In genomic region chr19:15324791-15325519, GRCh38 we compare ENCODE assay signal across 10 cellular contexts. TPM values are rescaled to one million over a fixed set of nuclear protein-coding genes. Genes with fewer than 3 reads are reported as not detected.
DNase-seq lines count a peak whose midpoint lies in the region; ATAC-seq, FAIRE-seq and TF ChIP-seq lines count a peak whose summit lies in the region.
"Had no signal": no experiment of that assay in that cellular context is flagged by ENCODE, and none has a peak within 500 bp of the region (broad histone marks: within the 10 kb centered on the region; RNA-seq: fewer than 3 reads in every experiment).

No MANE protein-coding gene starts in this region.

- TF ChIP-seq CTCF in astrocyte (IDR thresholded peaks at IDR 0.05; ENCODE audit: insufficient read depth, low read depth, low read length) (no peak), right lobe of liver (IDR thresholded peaks at IDR 0.05) (no peak)

- no peak for DNase-seq in activated CD4-positive, alpha-beta T cell treated with anti-CD3 and anti-CD28 coated beads for 36 hours
- DNase-seq in activated CD4-positive, alpha-beta T cell treated with anti-CD3 and anti-CD28 coated beads for 1 hour = no peak
- DNase-seq in astrocyte (ENCODE audit: low read depth) (no peak), right lobe of liver (peak in 2 of 3 donors; percentile 61 to 63), GM12892 (ENCODE audit: insufficient read length) (no peak), AG20443 (ENCODE audit: low spot score) (no peak), NCI-H146 treated with DMSO at 0.1 percent for 48 hours (lab: John Stamatoyannopoulos, UW; ENCODE audit: unreplicated experiment) (no peak)
- DNase-seq: amniotic stem cell had no signal

- H3K4me3 ChIP-seq in astrocyte (ENCODE audit: insufficient read depth, low read depth, low read length) (no peak overlapping the region), right lobe of liver (no peak overlapping the region)

- H3K27me3 Mint-ChIP-seq in activated CD4-positive, alpha-beta T cell treated with anti-CD3 and anti-CD28 coated beads for 36 hours = no peaks in the 10 kb centered on the region
- H3K27me3 Mint-ChIP-seq in astrocyte (ENCODE audit: low read depth, unreplicated experiment) = no peaks in the 10 kb centered on the region

- peak overlapping the region; percentile 32 for H3K9ac ChIP-seq in astrocyte (ENCODE audit: low read length)

- intact Hi-C loops in activated CD4-positive, alpha-beta T cell treated with anti-CD3 and anti-CD28 coated beads for 36 hours (cut with DNase I, micrococcal nuclease) = no loop called here
- intact Hi-C loops in right lobe of liver (cut with DNase I) = loop anchor here in 1 of 2 donors (10.0 kb wide), 1 partner anchor 60 kb away; no protein-coding TSS in a partner anchor

- H3K36me3 ChIP-seq in astrocyte (ENCODE audit: insufficient read depth, low read length) (no peaks in the 10 kb centered on the region), right lobe of liver (no peaks in the 10 kb centered on the region)
- H3K36me3 ChIP-seq: Peyer's patch had no signal

- FAIRE-seq in astrocyte (lab: Jason Lieb, UNC) = no peak
- no peak for FAIRE-seq in GM12892 (lab: Jason Lieb, UNC)

- H3K4me1 ChIP-seq in astrocyte (ENCODE audit: insufficient read depth, low read length) (peaks cover 38% of the 10 kb centered on the region), right lobe of liver (peaks cover 2 to 87% (median 45%) of the 10 kb centered on the region in 4 donors)

- peaks cover 98% of the 10 kb centered on the region for H3K79me2 ChIP-seq in astrocyte (ENCODE audit: insufficient read depth, low read length)

- peaks cover 95% of the 10 kb centered on the region for H4K20me1 ChIP-seq in astrocyte (ENCODE audit: insufficient read depth, low read length)

- peaks cover 86% of the 10 kb centered on the region for H3K4me1 Mint-ChIP-seq in activated CD4-positive, alpha-beta T cell treated with anti-CD3 and anti-CD28 coated beads for 36 hours
- peaks cover 75% of the 10 kb centered on the region for H3K4me1 Mint-ChIP-seq in astrocyte (ENCODE audit: low read depth, unreplicated experiment)

- H3K36me3 Mint-ChIP-seq in activated CD4-positive, alpha-beta T cell treated with anti-CD3 and anti-CD28 coated beads for 36 hours (ENCODE audit: low read depth) = peaks cover 30% of the 10 kb centered on the region
- no peaks in the 10 kb centered on the region for H3K36me3 Mint-ChIP-seq in astrocyte (ENCODE audit: low read depth, unreplicated experiment)

- H3K27ac Mint-ChIP-seq in activated CD4-positive, alpha-beta T cell treated with anti-CD3 and anti-CD28 coated beads for 36 hours = peak overlapping the region; percentile 27
- peak overlapping the region; percentile 15 for H3K27ac Mint-ChIP-seq in astrocyte (ENCODE audit: unreplicated experiment)

- no peak overlapping the region for H2AFZ ChIP-seq in astrocyte (ENCODE audit: low read depth, low read length)

- WGBS in right lobe of liver (ENCODE audit: insufficient coverage, low coverage, low lambda C conversion rate, missing lambda C conversion rate) = 19% methylated on average over 6 of the region's 6 CpGs

- no peak overlapping the region for H3K4me3 Mint-ChIP-seq in activated CD4-positive, alpha-beta T cell treated with anti-CD3 and anti-CD28 coated beads for 36 hours
- peak overlapping the region; percentile 61 for H3K4me3 Mint-ChIP-seq in astrocyte (ENCODE audit: unreplicated experiment)

- CTCF ChIA-PET in activated CD4-positive, alpha-beta T cell treated with anti-CD3 and anti-CD28 coated beads for 36 hours (lab: Charles Lee) = interaction anchor here (0.6 to 1.6 kb wide), 7 partner anchors 8 to 144 kb away, joined by 3 to 5 read pairs (median 3); partner anchors contain the start of gene BRD4

- H3K9me3 ChIP-seq in astrocyte (ENCODE audit: insufficient read depth, low read depth, low read length) (no peaks in the 10 kb centered on the region), right lobe of liver (no peaks in the 10 kb centered on the region)
- H3K9me3 ChIP-seq: Peyer's patch had no signal

- peak overlapping the region; percentile 9 for H3K4me2 ChIP-seq in astrocyte (ENCODE audit: low read length)

- H3K27me3 ChIP-seq in astrocyte (ENCODE audit: insufficient read depth, low read length) = no peaks in the 10 kb centered on the region
- H3K27me3 ChIP-seq in right lobe of liver = no peaks in the 10 kb centered on the region
- H3K27me3 ChIP-seq: Peyer's patch had no signal

- POLR2A ChIA-PET in activated CD4-positive, alpha-beta T cell treated with anti-CD3 and anti-CD28 coated beads for 36 hours (lab: Charles Lee) = interaction anchor here (0.6 to 1.0 kb wide), 4 partner anchors 8 to 27 kb away, joined by 3 to 4 read pairs (median 4); no protein-coding TSS in a partner anchor

- H3K27ac ChIP-seq in astrocyte (ENCODE audit: low read depth, low read length) (no peak overlapping the region), right lobe of liver (peak overlapping the region; percentile 48 to 78 (median 59)), temporal lobe (ENCODE audit: low read depth, low read length) (peak overlapping the region; percentile 12)

- H3K9me3 Mint-ChIP-seq in activated CD4-positive, alpha-beta T cell treated with anti-CD3 and anti-CD28 coated beads for 36 hours (ENCODE audit: low read depth) = peaks cover 3% of the 10 kb centered on the region
- no peaks in the 10 kb centered on the region for H3K9me3 Mint-ChIP-seq in astrocyte (ENCODE audit: unreplicated experiment)

- TF ChIP-seq POLR2A in right lobe of liver (IDR thresholded peaks at IDR 0.05) (no peak), GM12892 (IDR thresholded peaks at IDR 0.05; ENCODE audit: low read depth, low read length) (no peak)

- ATAC-seq in activated CD4-positive, alpha-beta T cell treated with anti-CD3 and anti-CD28 coated beads for 36 hours = peak; percentile 42
- peak; percentile 53 to 74 (median 64) for ATAC-seq in right lobe of liver

RNA-seq across cellular contexts. Expression of gene BRD4, which starts 7.4 kb away (rescaled TPM):
- 100 to 1,000 TPM; 106 to 126 TPM for total RNA-seq in activated CD4-positive, alpha-beta T cell treated with anti-CD3 and anti-CD28 coated beads for 36 hours
- total RNA-seq in astrocyte = 116 and 128 TPM in 2 replicates
- 10 to 100 TPM; 20.0 to 52.6 (median 40.6) TPM for total RNA-seq in right lobe of liver
- total RNA-seq in temporal lobe = 11.8 TPM
- polyA plus RNA-seq in GM12892 (2012; ENCODE audit: missing spikeins) = 20.4 TPM

RNA-seq across cellular contexts. Expression of gene AKAP8, which starts 54.6 kb away (rescaled TPM):
- 10 to 100 TPM; 47.9 to 54.3 TPM for total RNA-seq in activated CD4-positive, alpha-beta T cell treated with anti-CD3 and anti-CD28 coated beads for 36 hours
- total RNA-seq in astrocyte (35.6 and 40.1 TPM in 2 replicates), right lobe of liver (10 to 100 TPM in 5 of 6 experiments, 1 to 10 TPM in 1; 10.0 to 20.2 (median 13.3) TPM), temporal lobe (10.8 TPM)
- 12.6 TPM for polyA plus RNA-seq in GM12892 (2012; ENCODE audit: missing spikeins)

Comparison
In these comparisons a context has a peak if more than half of its experiments do, and no peak if none do; other contexts are left out.
1. DNase-seq: peak in right lobe of liver (2 of 3); none in activated CD4-positive, alpha-beta T cell treated with anti-CD3 and anti-CD28 coated beads for 36 hours (single experiment), activated CD4-positive, alpha-beta T cell treated with anti-CD3 and anti-CD28 coated beads for 1 hour (single experiment), astrocyte (single experiment), GM12892 (single experiment), AG20443 (single experiment) and NCI-H146 treated with DMSO at 0.1 percent for 48 hours (single experiment).